In the genomic region with DNA sequence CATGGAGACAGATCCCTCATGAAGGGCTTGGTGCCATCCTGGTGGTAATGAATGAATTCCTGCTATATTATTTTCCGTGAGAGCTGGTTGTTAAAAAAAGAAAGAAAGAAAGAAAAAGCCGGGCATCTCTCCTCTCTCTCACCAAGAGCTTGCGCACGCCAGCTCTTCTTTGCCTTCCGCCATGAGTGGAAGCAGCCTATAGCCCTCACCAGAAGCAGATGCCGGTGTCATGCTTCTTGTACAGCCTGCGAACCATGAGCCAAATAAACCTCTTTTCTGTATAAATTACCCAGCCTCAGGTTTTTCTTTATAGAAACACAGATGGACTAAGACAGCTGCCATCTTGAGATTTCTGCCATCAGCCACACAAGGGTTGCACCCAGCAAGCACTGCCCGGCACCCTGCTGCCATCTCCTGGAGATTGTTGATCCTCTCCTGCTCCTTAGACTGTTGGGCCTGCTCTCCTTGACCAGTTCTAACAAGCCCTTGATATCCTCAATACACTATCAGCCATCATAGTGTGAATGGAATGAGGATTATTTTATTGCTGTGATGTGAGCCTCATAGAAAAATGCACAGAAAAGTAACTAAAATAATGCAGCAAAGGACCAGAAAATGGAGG, we compare ENCODE assay signal across 10 cellular contexts. TPM values are rescaled to one million over a fixed set of nuclear protein-coding genes. Genes with fewer than 3 reads are reported as not detected.
DNase-seq lines count a peak whose midpoint lies in the region; ATAC-seq, FAIRE-seq and TF ChIP-seq lines count a peak whose summit lies in the region.
"Had no signal": no experiment of that assay in that cellular context is flagged by ENCODE, and none has a peak within 500 bp of the region (broad histone marks: within the 10 kb centered on the region; RNA-seq: fewer than 3 reads in every experiment).

No MANE protein-coding gene starts in this region.

- H4K20me1 ChIP-seq in SK-N-SH (ENCODE audit: insufficient read depth) = no peaks in the 10 kb centered on the region

- no peak for ATAC-seq in GM18868 (IDR thresholded peaks at IDR 0.05; ENCODE audit: unreplicated experiment)

- no peaks in the 10 kb centered on the region for H3K9me2 ChIP-seq in SK-N-SH

- no peaks in the 10 kb centered on the region for H3K79me2 ChIP-seq in SK-N-SH (ENCODE audit: insufficient read depth)

- no peak for FAIRE-seq in D721Med (lab: Jason Lieb, UNC)

- no peaks in the 10 kb centered on the region for H3K27me3 Mint-ChIP-seq in glutamatergic neuron (ENCODE audit: unreplicated experiment)

- H3K4me1 Mint-ChIP-seq in glutamatergic neuron (ENCODE audit: low read depth, unreplicated experiment) = no peaks in the 10 kb centered on the region

- peaks cover 4% of the 10 kb centered on the region; the same call in 1 of the 2 replicates for H3K27me3 ChIP-seq in SK-N-SH (ENCODE audit: insufficient read depth)

- no peak overlapping the region for H3K4me3 Mint-ChIP-seq in glutamatergic neuron (ENCODE audit: unreplicated experiment)

- DNase-seq in D721Med (ENCODE audit: insufficient read length, low spot score) (no peak), HCEC 1CT (peak; percentile 42), SK-N-SH (no peak), kidney glomerular epithelial cell (lab: John Stamatoyannopoulos, UW) (peak; percentile 9), glutamatergic neuron (no peak), cortex of kidney (lab: John Stamatoyannopoulos, UW) (no peak), caudate nucleus (lab: John Stamatoyannopoulos, UW) (no peak)
- DNase-seq: left cardiac atrium, NCI-H2171 treated with DMSO at 0.1 percent for 48 hours had no signal

- H3F3A ChIP-seq in SK-N-SH (replicated peaks; ENCODE audit: insufficient read depth) = no peaks in the 10 kb centered on the region

- TF ChIP-seq RAD21 in SK-N-SH (IDR thresholded peaks at IDR 0.05; ENCODE audit: low read length) = no peak

- no peaks in the 10 kb centered on the region; a peak in 1 of 4 replicates for H3K4me1 ChIP-seq in SK-N-SH (ENCODE audit: control insufficient read depth in 1 of 2, insufficient read depth in 2 of 2, low read depth in 1 of 2, low read length in 1 of 2)

- no peak overlapping the region for H3K27ac ChIP-seq in SK-N-SH (ENCODE audit: low read depth in 2 of 2, low read length in 1 of 2)
- H3K27ac ChIP-seq in caudate nucleus (ENCODE audit: low read depth, low read length) = no peak overlapping the region

- POLR2A ChIA-PET in SK-N-SH (lab: Yijun Ruan, JAX) = no interaction called here

- no peaks in the 10 kb centered on the region for H3K36me3 ChIP-seq in SK-N-SH (replicated peaks in 1 of 2; ENCODE audit: control insufficient read depth in 1 of 2, insufficient read depth in 2 of 2, low read length in 1 of 2)

- CTCF ChIA-PET in SK-N-SH (lab: Yijun Ruan, JAX) = interaction anchor here (1.7 to 1.9 kb wide), 3 partner anchors 8 to 212 kb away, joined by 6 to 11 read pairs (median 10); no protein-coding TSS in a partner anchor

- no peaks in the 10 kb centered on the region for H3K9me3 ChIP-seq in SK-N-SH

- no peaks in the 10 kb centered on the region for H3K36me3 Mint-ChIP-seq in glutamatergic neuron (ENCODE audit: unreplicated experiment)

- H3K4me2 ChIP-seq in SK-N-SH = no peak overlapping the region

- TF ChIP-seq CTCF in D721Med (IDR thresholded peaks at IDR 0.05; ENCODE audit: insufficient read depth, missing control alignments) = peak; percentile 14
- TF ChIP-seq CTCF in SK-N-SH (IDR thresholded peaks at IDR 0.05) = peak; percentile 27; the same call in 1 of the 2 replicates
- no peak for TF ChIP-seq CTCF in glutamatergic neuron (IDR thresholded peaks at IDR 0.05; ENCODE audit: partially characterized antibody, unreplicated experiment)

- no peak overlapping the region for H3K4me3 ChIP-seq in SK-N-SH (ENCODE audit: low read depth in 2 of 2, low read length in 1 of 2)

- no peak overlapping the region for H3K9ac ChIP-seq in SK-N-SH

- no peak for TF ChIP-seq EP300 in SK-N-SH (IDR thresholded peaks at IDR 0.05; ENCODE audit: borderline replicate concordance in 1 of 2, low read depth in 1 of 2, low read length in 1 of 2)

- H2AFZ ChIP-seq in SK-N-SH (ENCODE audit: low read depth) = no peak overlapping the region

- no peaks in the 10 kb centered on the region for H3K9me3 Mint-ChIP-seq in glutamatergic neuron (ENCODE audit: unreplicated experiment)

- H3K27ac Mint-ChIP-seq in glutamatergic neuron (ENCODE audit: unreplicated experiment) = no peak overlapping the region

- 71% methylated on average over 8 of the region's 8 CpGs for WGBS in SK-N-SH (ENCODE audit: low lambda C conversion rate)

TF ChIP-seq in SK-N-SH, 30 proteins besides CTCF, POLR2A, EP300 and RAD21:
- TF ChIP-seq SIN3A (IDR thresholded peaks at IDR 0.05; ENCODE audit: borderline replicate concordance, low read depth, low read length) (no peak), FOXM1 (IDR thresholded peaks at IDR 0.05; ENCODE audit: low read depth) (no peak), NRF1 (IDR thresholded peaks at IDR 0.05; ENCODE audit: low read depth, low read length) (no peak), NFIC (IDR thresholded peaks at IDR 0.05; ENCODE audit: borderline replicate concordance) (no peak), POLR2AphosphoS5 (IDR thresholded peaks at IDR 0.05; ENCODE audit: low read depth, low read length) (no peak), SMC3 (IDR thresholded peaks at IDR 0.05; ENCODE audit: low read depth, low read length) (no peak), CHD2 (IDR thresholded peaks at IDR 0.05; ENCODE audit: low read length, partially characterized antibody) (no peak), JUND (IDR thresholded peaks at IDR 0.05) (no peak), TCF12 (IDR thresholded peaks at IDR 0.05) (no peak), GATA2 (CRISPR knock-in tag; IDR thresholded peaks at IDR 0.05) (no peak), FOSL2 (IDR thresholded peaks at IDR 0.05; ENCODE audit: borderline replicate concordance, low read depth) (no peak), RXRA (IDR thresholded peaks at IDR 0.05; ENCODE audit: borderline replicate concordance, low read depth) (no peak), YY1 (IDR thresholded peaks at IDR 0.05; ENCODE audit: low read depth) (no peak), EZH2phosphoT487 (IDR thresholded peaks at IDR 0.05; ENCODE audit: borderline replicate concordance, low read depth) (no peak), TEAD4 (IDR thresholded peaks at IDR 0.05; ENCODE audit: borderline replicate concordance, insufficient read depth) (no peak), MXI1 (IDR thresholded peaks at IDR 0.05; ENCODE audit: low read depth, low read length) (no peak)
- TF ChIP-seq, protein P1, sequence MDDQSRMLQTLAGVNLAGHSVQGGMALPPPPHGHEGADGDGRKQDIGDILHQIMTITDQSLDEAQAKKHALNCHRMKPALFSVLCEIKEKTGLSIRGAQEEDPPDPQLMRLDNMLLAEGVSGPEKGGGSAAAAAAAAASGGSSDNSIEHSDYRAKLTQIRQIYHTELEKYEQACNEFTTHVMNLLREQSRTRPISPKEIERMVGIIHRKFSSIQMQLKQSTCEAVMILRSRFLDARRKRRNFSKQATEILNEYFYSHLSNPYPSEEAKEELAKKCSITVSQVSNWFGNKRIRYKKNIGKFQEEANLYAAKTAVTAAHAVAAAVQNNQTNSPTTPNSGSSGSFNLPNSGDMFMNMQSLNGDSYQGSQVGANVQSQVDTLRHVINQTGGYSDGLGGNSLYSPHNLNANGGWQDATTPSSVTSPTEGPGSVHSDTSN (IDR thresholded peaks at IDR 0.05) = no peak
- TF ChIP-seq, protein P2, sequence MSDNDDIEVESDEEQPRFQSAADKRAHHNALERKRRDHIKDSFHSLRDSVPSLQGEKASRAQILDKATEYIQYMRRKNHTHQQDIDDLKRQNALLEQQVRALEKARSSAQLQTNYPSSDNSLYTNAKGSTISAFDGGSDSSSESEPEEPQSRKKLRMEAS (IDR thresholded peaks at IDR 0.05; ENCODE audit: low read depth) = no peak
- TF ChIP-seq, protein P3, sequence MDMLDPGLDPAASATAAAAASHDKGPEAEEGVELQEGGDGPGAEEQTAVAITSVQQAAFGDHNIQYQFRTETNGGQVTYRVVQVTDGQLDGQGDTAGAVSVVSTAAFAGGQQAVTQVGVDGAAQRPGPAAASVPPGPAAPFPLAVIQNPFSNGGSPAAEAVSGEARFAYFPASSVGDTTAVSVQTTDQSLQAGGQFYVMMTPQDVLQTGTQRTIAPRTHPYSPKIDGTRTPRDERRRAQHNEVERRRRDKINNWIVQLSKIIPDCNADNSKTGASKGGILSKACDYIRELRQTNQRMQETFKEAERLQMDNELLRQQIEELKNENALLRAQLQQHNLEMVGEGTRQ (IDR thresholded peaks at IDR 0.05; ENCODE audit: borderline replicate concordance, low read depth, low read length) = no peak
- TF ChIP-seq, protein P4, sequence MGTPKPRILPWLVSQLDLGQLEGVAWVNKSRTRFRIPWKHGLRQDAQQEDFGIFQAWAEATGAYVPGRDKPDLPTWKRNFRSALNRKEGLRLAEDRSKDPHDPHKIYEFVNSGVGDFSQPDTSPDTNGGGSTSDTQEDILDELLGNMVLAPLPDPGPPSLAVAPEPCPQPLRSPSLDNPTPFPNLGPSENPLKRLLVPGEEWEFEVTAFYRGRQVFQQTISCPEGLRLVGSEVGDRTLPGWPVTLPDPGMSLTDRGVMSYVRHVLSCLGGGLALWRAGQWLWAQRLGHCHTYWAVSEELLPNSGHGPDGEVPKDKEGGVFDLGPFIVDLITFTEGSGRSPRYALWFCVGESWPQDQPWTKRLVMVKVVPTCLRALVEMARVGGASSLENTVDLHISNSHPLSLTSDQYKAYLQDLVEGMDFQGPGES (IDR thresholded peaks at IDR 0.05; ENCODE audit: low read depth, low read length) = no peak
TF ChIP-seq in SK-N-SH: peak in this region for 0.

RNA-seq across cellular contexts. Expression of a gene that starts 3.5 kb away (rescaled TPM):
- polyA plus RNA-seq in SK-N-SH (2012; rRNA removed) = not detected in 2 replicates
- not detected in 2 replicates for polyA plus RNA-seq in SK-N-SH (2012; cell fraction: cytosol; rRNA removed)
- polyA plus RNA-seq in SK-N-SH (2012; cell fraction: nucleus; rRNA removed) = not detected in 2 replicates
- not detected for total RNA-seq in glutamatergic neuron (ENCODE audit: unreplicated experiment)

RNA-seq across cellular contexts. Expression of a gene that starts 30.8 kb away (rescaled TPM):
- 0.05 TPM in 2 replicates for polyA plus RNA-seq in SK-N-SH (2012; rRNA removed)
- 0.03 TPM in 2 replicates for polyA plus RNA-seq in SK-N-SH (2012; cell fraction: cytosol; rRNA removed)
- polyA plus RNA-seq in SK-N-SH (2012; cell fraction: nucleus; rRNA removed) = 0.06 and 0.11 TPM in 2 replicates
- not detected for total RNA-seq in glutamatergic neuron (ENCODE audit: unreplicated experiment)
- total RNA-seq: left cardiac atrium had no signal

RNA-seq across cellular contexts. Expression of a gene that starts 38.8 kb away (rescaled TPM):
- 33.3 and 36.0 TPM in 2 replicates for polyA plus RNA-seq in SK-N-SH (2012; rRNA removed)
- 41.9 and 50.6 TPM in 2 replicates for polyA plus RNA-seq in SK-N-SH (2012; cell fraction: cytosol; rRNA removed)
- 19.1 and 30.3 TPM in 2 replicates for polyA plus RNA-seq in SK-N-SH (2012; cell fraction: nucleus; rRNA removed)
- 57.6 TPM for total RNA-seq in glutamatergic neuron (ENCODE audit: unreplicated experiment)

RNA-seq across cellular contexts. Expression of a gene that starts 42.2 kb away (rescaled TPM):
- polyA plus RNA-seq in SK-N-SH (2012; rRNA removed) = 6.5 and 9.1 TPM in 2 replicates
- polyA plus RNA-seq in SK-N-SH (2012; cell fraction: cytosol; rRNA removed) = 6.5 and 7.9 TPM in 2 replicates
- polyA plus RNA-seq in SK-N-SH (2012; cell fraction: nucleus; rRNA removed) = 6.2 and 12.6 TPM in 2 replicates
- 12.5 TPM for total RNA-seq in glutamatergic neuron (ENCODE audit: unreplicated experiment)

RNA-seq across cellular contexts. Expression of a gene that starts 56.5 kb away (rescaled TPM):
- polyA plus RNA-seq in SK-N-SH (2012; rRNA removed) = not detected in 2 replicates
- not detected in 2 replicates for polyA plus RNA-seq in SK-N-SH (2012; cell fraction: cytosol; rRNA removed)
- polyA plus RNA-seq in SK-N-SH (2012; cell fraction: nucleus; rRNA removed) = not detected in 2 replicates
- not detected for total RNA-seq in glutamatergic neuron (ENCODE audit: unreplicated experiment)

Comparison
In these comparisons a context has a peak if more than half of its experiments do, and no peak if none do; other contexts are left out.
1. DNase-seq: peak in HCEC 1CT (single experiment) and kidney glomerular epithelial cell (single experiment); none in D721Med (single experiment), SK-N-SH (single experiment), glutamatergic neuron (single experiment), cortex of kidney (single experiment) and caudate nucleus (0 of 61).